ENCODE assay signal across 2 cellular contexts in genomic region chr21:24197956-24198355, GRCh38.
TF ChIP-seq lines count a peak whose summit lies in the region.

No MANE protein-coding gene starts in this region.

TF ChIP-seq in IMR-90, 13 proteins besides CTCF, POLR2A, EP300 and RAD21:
- TF ChIP-seq ELK1 (IDR thresholded peaks at IDR 0.05; ENCODE audit: borderline replicate concordance, low read depth, low read length) (no peak), USF2 (IDR thresholded peaks at IDR 0.05; ENCODE audit: low read depth, low read length) (no peak), SMC3 (IDR thresholded peaks at IDR 0.05; ENCODE audit: low read depth, low read length) (no peak), CEBPB (IDR thresholded peaks at IDR 0.05; ENCODE audit: low read depth, low read length) (no peak), MAFK (IDR thresholded peaks at IDR 0.05; ENCODE audit: low read depth, low read length) (no peak), NFE2L2 (IDR thresholded peaks at IDR 0.05; ENCODE audit: low read depth, low read length) (no peak), RCOR1 (IDR thresholded peaks at IDR 0.05; ENCODE audit: insufficient replicate concordance, low read length) (no peak), CHD1 (IDR thresholded peaks at IDR 0.05; ENCODE audit: low read depth, low read length) (no peak), MAZ (IDR thresholded peaks at IDR 0.05; ENCODE audit: borderline replicate concordance, low read depth, low read length) (no peak)

TF ChIP-seq in GM12878, 131 proteins besides CTCF, POLR2A, EP300 and RAD21:
- TF ChIP-seq PAX8 (IDR thresholded peaks at IDR 0.05), result no peak
- peak; percentile 73 for TF ChIP-seq ZBTB40 (IDR thresholded peaks at IDR 0.05; ENCODE audit: borderline replicate concordance)
